18 cellular contexts compared by ENCODE assay signal in genomic region chr2:232700154-232700553, GRCh38. TPM values are rescaled to one million over a fixed set of nuclear protein-coding genes. Genes with fewer than 3 reads are reported as not detected.
DNase-seq lines count a peak whose midpoint lies in the region; ATAC-seq, FAIRE-seq and TF ChIP-seq lines count a peak whose summit lies in the region.
"Had no signal": no experiment of that assay in that cellular context is flagged by ENCODE, and none has a peak within 500 bp of the region (broad histone marks: within the 10 kb centered on the region; RNA-seq: fewer than 3 reads in every experiment).

No MANE protein-coding gene starts in this region.

- no peaks in the 10 kb centered on the region for H3K9me1 ChIP-seq in K562 (ENCODE audit: control insufficient read depth, insufficient read depth, low read length)

- peak; percentile 65 for FAIRE-seq in K562 (lab: Jason Lieb, UNC)

- TF ChIP-seq POLR2A in K562 (conservative IDR thresholded peaks at IDR 0.05): no peak
- no peak for TF ChIP-seq POLR2A in heart left ventricle (IDR thresholded peaks at IDR 0.05)

- in situ Hi-C loops in K562 (cut with MboI): no loop called here

- peaks cover 34% of the 10 kb centered on the region for H3K4me1 Mint-ChIP-seq in T-helper 2 cell treated with Interferon-gamma antibody and Interleukin-4, amounts not matched to agents 5 μg/mL and 100 μg/mL, for 36 hours (ENCODE audit: low read depth)
- peaks cover 41% of the 10 kb centered on the region for H3K4me1 Mint-ChIP-seq in neural crest cell

- intact Hi-C loops in K562 (cut with micrococcal nuclease): no loop called here
- intact Hi-C loops in heart left ventricle (cut with DNase I): no loop called here

- no peak overlapping the region for H3K27ac Mint-ChIP-seq in T-helper 2 cell treated with Interferon-gamma antibody and Interleukin-4, amounts not matched to agents 5 μg/mL and 100 μg/mL, for 36 hours
- no peak overlapping the region for H3K27ac Mint-ChIP-seq in neural crest cell (ENCODE audit: unreplicated experiment)

- no peaks in the 10 kb centered on the region for H3K9me3 Mint-ChIP-seq in T-helper 2 cell treated with Interferon-gamma antibody and Interleukin-4, amounts not matched to agents 5 μg/mL and 100 μg/mL, for 36 hours
- H3K9me3 Mint-ChIP-seq in neural crest cell: peaks cover 3% of the 10 kb centered on the region

- BruUV-seq in K562 (replicated peaks; lab: Mats Ljungman, UMichigan): no TSS peak

- ATAC-seq in K562: no peak
- ATAC-seq in heart left ventricle: no peak
- ATAC-seq: left colon had no signal

- H3K79me2 ChIP-seq in Karpas-422 (ENCODE audit: low read length): peaks cover 76% of the 10 kb centered on the region
- peaks cover 75% of the 10 kb centered on the region for H3K79me2 ChIP-seq in K562 (ENCODE audit: control insufficient read depth, insufficient read depth, low read length)

- H4K20me1 ChIP-seq in Karpas-422 (ENCODE audit: insufficient read depth, low read depth, low read length) (no peaks in the 10 kb centered on the region), K562 (replicated peaks; ENCODE audit: control insufficient read depth, insufficient read depth, low read length) (0 out of 2 replicates have a peak, but pooled peaks cover 4% of the 10 kb centered on the region)

- WGBS in K562 (ENCODE audit: insufficient coverage, low coverage, missing lambda C conversion rate): 6% methylated on average over 1 of the region's 1 CpG
- WGBS in heart left ventricle, 4 donors: 96 to 100% (median 97%) methylated on average over 1 of the region's 1 CpG

- TF ChIP-seq CTCF in K562 (IDR thresholded peaks at IDR 0.05 in 2 of 3, conservative IDR thresholded peaks at IDR 0.05 in 1 of 3; ENCODE audit: insufficient read depth in 2 of 3, low read depth in 1 of 3, low read length in 3 of 3): no peak
- TF ChIP-seq CTCF in neural crest cell (conservative IDR thresholded peaks at IDR 0.05): no peak
- no peak for TF ChIP-seq CTCF in heart left ventricle (IDR thresholded peaks at IDR 0.05)

- H3K4me3 ChIP-seq in Karpas-422 (ENCODE audit: low read length): no peak overlapping the region; the same call in 1 of the 2 replicates
- H3K4me3 ChIP-seq in K562: no peak overlapping the region
- H3K4me3 ChIP-seq in heart left ventricle: no peak overlapping the region

- H3K27me3 Mint-ChIP-seq in T-helper 2 cell treated with Interferon-gamma antibody and Interleukin-4, amounts not matched to agents 5 μg/mL and 100 μg/mL, for 36 hours (ENCODE audit: low read depth): no peaks in the 10 kb centered on the region
- H3K27me3 Mint-ChIP-seq in neural crest cell (ENCODE audit: low read depth): no peaks in the 10 kb centered on the region
- H3K27me3 Mint-ChIP-seq: naive B cell had no signal

- no peak for DNase-seq in T-helper 2 cell treated with Interferon-gamma antibody and Interleukin-4, amounts not matched to agents 5 μg/mL and 100 μg/mL, for 36 hours (ENCODE audit: low spot score)
- no peak for DNase-seq in T-helper 2 cell
- DNase-seq in Karpas-422: no peak
- no peak for DNase-seq in K562 (ENCODE audit: extremely low read depth in 1 of 4, low spot score in 3 of 4)
- no peak for DNase-seq in neural crest cell (ENCODE audit: low read depth, low spot score)
- DNase-seq in HuH-7.5 (ENCODE audit: low spot score): no peak
- DNase-seq in heart left ventricle: no peak
- no peak for DNase-seq in SKM-1 treated with dmso at 0.1 percent for 144 hours (lab: John Stamatoyannopoulos, UW; ENCODE audit: unreplicated experiment)
- DNase-seq: 8988T; activated CD4-positive, alpha-beta T cell treated with anti-CD3 and anti-CD28 coated beads for 4 hours; activated gamma-delta T cell treated with Interleukin-2 at 50 U/mL for 16 hours; central memory CD4-positive, alpha-beta T cell; DMS153; left colon; MV-4-11; naive B cell; NCI-H2171 treated with DMSO at 0.1 percent for 48 hours had no signal

- H3K36me3 ChIP-seq in Karpas-422 (ENCODE audit: insufficient read depth, low read length): peaks cover 20% of the 10 kb centered on the region
- peaks cover 42% of the 10 kb centered on the region for H3K36me3 ChIP-seq in K562 (ENCODE audit: control insufficient read depth, insufficient read depth, low read length)
- peaks cover 0 to 25% (median 16%) of the 10 kb centered on the region in 9 donors for H3K36me3 ChIP-seq in heart left ventricle

- no peaks in the 10 kb centered on the region for H3K9me2 ChIP-seq in Karpas-422 (replicated peaks; ENCODE audit: insufficient read depth, low read length)

- peak overlapping the region; percentile 73 for H3K4me2 ChIP-seq in Karpas-422 (ENCODE audit: low read depth, low read length, poor library complexity, severe bottlenecking)
- peak overlapping the region; percentile 56 for H3K4me2 ChIP-seq in K562 (ENCODE audit: insufficient read depth, low read length)

- H3K9ac ChIP-seq in Karpas-422 (ENCODE audit: low read length) (no peak overlapping the region), K562 (ENCODE audit: insufficient read depth in 1 of 2, low read depth in 2 of 2, low read length in 2 of 2) (no peak overlapping the region)

- H3K27ac ChIP-seq in Karpas-422 (ENCODE audit: low read length) (no peak overlapping the region), K562 (ENCODE audit: extremely low read depth, low read depth, low read length) (peak overlapping the region; percentile 46; the same call in 2 of the 3 replicates), heart left ventricle (no peak overlapping the region)
- H3K27ac ChIP-seq: epithelial cell of prostate had no signal

- CTCF ChIA-PET in K562 (lab: Yijun Ruan, JAX; ENCODE audit: low intra/inter-chr PET ratio): no interaction called here

- POLR2A ChIA-PET in K562 (lab: Yijun Ruan, JAX): interaction anchor here (0.6 to 1.0 kb wide), 4 partner anchors 17 to 34 kb away, joined by 3 read pairs; no protein-coding TSS in a partner anchor

- no peak for TF ChIP-seq EP300 in K562 (IDR thresholded peaks at IDR 0.05; ENCODE audit: low read length)

- no peaks in the 10 kb centered on the region for H3K27me3 ChIP-seq in Karpas-422 (ENCODE audit: low read length)
- H3K27me3 ChIP-seq in K562 (ENCODE audit: control insufficient read depth in 2 of 2, insufficient read depth in 2 of 2, low read length in 2 of 2): no peaks in the 10 kb centered on the region
- no peaks in the 10 kb centered on the region for H3K27me3 ChIP-seq in heart left ventricle

- H3K36me3 Mint-ChIP-seq in T-helper 2 cell treated with Interferon-gamma antibody and Interleukin-4, amounts not matched to agents 5 μg/mL and 100 μg/mL, for 36 hours (ENCODE audit: low read depth): peaks cover 44% of the 10 kb centered on the region
- H3K36me3 Mint-ChIP-seq in neural crest cell (ENCODE audit: low read depth): peaks cover 15% of the 10 kb centered on the region

- H3K4me1 ChIP-seq in Karpas-422 (ENCODE audit: low read length) (peaks cover 24% of the 10 kb centered on the region), K562 (replicated peaks in 1 of 2; ENCODE audit: control insufficient read depth in 2 of 2, insufficient read depth in 2 of 2, low read length in 2 of 2) (peaks cover 9 to 14% of the 10 kb centered on the region in 2 experiments), heart left ventricle (peaks cover 2 to 50% (median 34%) of the 10 kb centered on the region in 12 donors)

- H3K9me3 ChIP-seq in Karpas-422 (ENCODE audit: low read length) (no peaks in the 10 kb centered on the region), K562 (replicated peaks; ENCODE audit: control insufficient read depth, insufficient read depth, low read depth, low read length) (no peaks in the 10 kb centered on the region), heart left ventricle (no peaks in the 10 kb centered on the region)

- TF ChIP-seq RAD21 in K562 (CRISPR knock-in tag; conservative IDR thresholded peaks at IDR 0.05 in 1 of 2, IDR thresholded peaks at IDR 0.05 in 1 of 2): no peak

- H3K4me3 Mint-ChIP-seq in T-helper 2 cell treated with Interferon-gamma antibody and Interleukin-4, amounts not matched to agents 5 μg/mL and 100 μg/mL, for 36 hours: peak overlapping the region; percentile 48
- H3K4me3 Mint-ChIP-seq in neural crest cell: peak overlapping the region; percentile 96

- H2AFZ ChIP-seq in Karpas-422 (ENCODE audit: low read length): no peak overlapping the region
- H2AFZ ChIP-seq in K562 (ENCODE audit: low read depth, low read length): no peak overlapping the region

TF ChIP-seq in K562, 482 proteins besides CTCF, POLR2A, EP300 and RAD21 (continues in another document):
- TF ChIP-seq ZKSCAN1 (IDR thresholded peaks at IDR 0.05; ENCODE audit: low read depth, low read length) (no peak), SMARCE1 (IDR thresholded peaks at IDR 0.05) (0 out of 2 replicates have a peak, but pooled peaks have one; percentile 35), HDAC2 (IDR thresholded peaks at IDR 0.05) (no peak)

RNA-seq across cellular contexts. Expression of gene GIGYF2, which starts 3.0 kb away (rescaled TPM):
- total RNA-seq in Karpas-422 (2014; rRNA removed; shearing (Covaris generic); ENCODE audit: low replicate concordance): 51.5 and 59.6 TPM in 2 replicates
- total RNA-seq in K562 (2011; cell fraction: chromatin; rRNA removed; ENCODE audit: low replicate concordance): 104 and 257 TPM in 2 replicates
- total RNA-seq in K562 (2011; cell fraction: nucleolus; rRNA removed): 46.5 and 65.3 TPM in 2 replicates
- 98.1 and 157 TPM in 2 replicates for total RNA-seq in K562 (2011; cell fraction: nucleoplasm; rRNA removed)
- total RNA-seq in K562 (2014; rRNA removed): 29.2 and 35.9 TPM in 2 replicates
- 50.6 and 51.9 TPM in 2 replicates for total RNA-seq in K562 (2014; rRNA removed; fragmentation: Illumina TruSeq; extraction: Trizol)
- total RNA-seq in K562 (2015; rRNA removed; fragmentation: Illumina TruSeq; extraction: Trizol): 45.3 and 52.7 TPM in 2 replicates
- 36.0 and 37.3 TPM in 2 replicates for total RNA-seq in K562 (2021)
- polyA plus RNA-seq in K562 (2011; rRNA removed): 37.3 and 38.4 TPM in 2 replicates
- polyA plus RNA-seq in K562 (2011; cell fraction: cytosol; rRNA removed): 29.6 and 32.4 TPM in 2 replicates
- 33.0 and 35.7 TPM in 2 replicates for polyA plus RNA-seq in K562 (2011; cell fraction: nucleus; rRNA removed)
- 23.1 and 28.2 TPM in 2 replicates for polyA plus RNA-seq in K562 (2012)
- polyA plus RNA-seq in K562 (2014; fragmentation: Illumina TruSeq; extraction: Trizol): 32.6 and 34.0 TPM in 2 replicates
- polyA plus RNA-seq in K562 (2014; fragmentation: Nextera tagmentation; extraction: Ambion mirVana): 10 to 100 TPM; 12.7 to 16.8 TPM
- polyA plus RNA-seq in K562 (2014; rRNA removed): 32.4 and 34.9 TPM in 2 replicates
- polyA minus RNA-seq in K562 (2011; rRNA and poly(A)+ RNA removed): 101 and 120 TPM in 2 replicates
- 29.8 and 43.8 TPM in 2 replicates for polyA minus RNA-seq in K562 (2011; cell fraction: cytosol; rRNA and poly(A)+ RNA removed)
- polyA minus RNA-seq in K562 (2011; cell fraction: nucleus; rRNA and poly(A)+ RNA removed): 49.7 and 71.2 TPM in 2 replicates
- 70.3 and 71.4 TPM in 2 replicates for total RNA-seq in neural crest cell
- 10 to 100 TPM; 48.0 to 78.1 (median 61.3) TPM for total RNA-seq in heart left ventricle
- polyA plus RNA-seq in heart left ventricle: 10 to 100 TPM; 25.3 to 29.8 TPM
